1 cellular context compared by ENCODE assay signal in genomic region chr14:37241206-37241605, GRCh38.
A peak's percentile ranks its signal among the peaks of the same experiment; 100 is the strongest.
TF ChIP-seq lines count a peak whose summit lies in the region.

No MANE protein-coding gene starts in this region.

TF ChIP-seq in HEK293, 187 proteins besides CTCF, POLR2A, EP300 and RAD21:
- TF ChIP-seq, protein P1, sequence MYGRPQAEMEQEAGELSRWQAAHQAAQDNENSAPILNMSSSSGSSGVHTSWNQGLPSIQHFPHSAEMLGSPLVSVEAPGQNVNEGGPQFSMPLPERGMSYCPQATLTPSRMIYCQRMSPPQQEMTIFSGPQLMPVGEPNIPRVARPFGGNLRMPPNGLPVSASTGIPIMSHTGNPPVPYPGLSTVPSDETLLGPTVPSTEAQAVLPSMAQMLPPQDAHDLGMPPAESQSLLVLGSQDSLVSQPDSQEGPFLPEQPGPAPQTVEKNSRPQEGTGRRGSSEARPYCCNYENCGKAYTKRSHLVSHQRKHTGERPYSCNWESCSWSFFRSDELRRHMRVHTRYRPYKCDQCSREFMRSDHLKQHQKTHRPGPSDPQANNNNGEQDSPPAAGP (tag by site-specific recombination; IDR thresholded peaks at IDR 0.05): 0 out of 2 replicates have a peak, but pooled peaks have one; percentile 21
- no peak for TF ChIP-seq ZNF600 (tag by site-specific recombination; IDR thresholded peaks at IDR 0.05)
